In the genomic region with DNA sequence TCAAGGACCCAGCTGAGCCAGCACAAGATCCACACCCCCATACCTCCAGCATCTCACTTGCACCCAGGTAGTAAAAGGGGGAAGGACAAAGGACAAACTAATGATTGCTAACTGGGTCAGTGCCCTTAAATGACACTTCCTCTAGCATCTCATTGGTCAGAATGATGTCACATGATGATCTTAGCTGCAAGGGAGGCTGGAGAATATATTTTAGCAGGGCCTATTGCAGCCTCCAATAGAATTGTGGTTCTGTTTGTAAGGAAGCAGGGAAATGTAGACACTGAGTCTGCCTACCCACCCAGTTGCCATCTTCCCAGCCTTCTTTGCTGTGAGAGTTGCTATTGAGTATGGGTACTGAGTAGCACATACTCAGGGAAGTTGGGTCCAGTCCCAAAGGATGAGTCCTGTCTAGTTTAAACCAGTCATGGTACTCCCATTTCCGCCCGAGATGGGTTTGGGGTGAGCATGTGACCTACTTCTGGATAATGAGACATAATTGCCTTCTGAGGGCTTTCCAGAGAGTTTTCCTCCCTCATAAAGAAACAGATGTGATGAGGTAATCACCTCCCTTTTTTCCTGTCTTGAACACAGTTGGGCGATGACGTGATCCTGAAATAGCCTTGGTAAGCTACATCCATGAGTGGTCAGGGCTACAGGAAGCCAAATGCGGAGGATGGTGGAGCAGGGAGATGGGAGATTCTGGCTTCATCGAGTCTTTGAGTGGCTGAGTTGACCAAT, we compare ENCODE assay signal across 1 cellular context.
A peak's percentile ranks its signal among the peaks of the same experiment; 100 is the strongest.
TF ChIP-seq lines count a peak whose summit lies in the region.

No MANE protein-coding gene starts in this region.

TF ChIP-seq in HEK293, 187 proteins besides CTCF, POLR2A, EP300 and RAD21 (continued from another document and continues in another):
- TF ChIP-seq GLIS1 (tag by site-specific recombination; IDR thresholded peaks at IDR 0.05): no peak
- no peak for TF ChIP-seq KLF9 (tag by site-specific recombination; IDR thresholded peaks at IDR 0.05; ENCODE audit: low read depth)
- peak; percentile 37; the same call in 1 of the 2 replicates for TF ChIP-seq PRDM1 (tag by site-specific recombination; IDR thresholded peaks at IDR 0.05)
- TF ChIP-seq ZNF558 (tag by site-specific recombination; IDR thresholded peaks at IDR 0.05): no peak
- no peak for TF ChIP-seq GLIS2 (tag by site-specific recombination; IDR thresholded peaks at IDR 0.05)
- TF ChIP-seq BCL11B (tag by site-specific recombination; IDR thresholded peaks at IDR 0.05; ENCODE audit: low read depth): no peak
- no peak for TF ChIP-seq GLI2 (tag by site-specific recombination; IDR thresholded peaks at IDR 0.05; ENCODE audit: borderline replicate concordance, low read depth)
- TF ChIP-seq ZNF560 (tag by site-specific recombination; IDR thresholded peaks at IDR 0.05; ENCODE audit: borderline replicate concordance): no peak
- TF ChIP-seq ZSCAN23 (tag by site-specific recombination; IDR thresholded peaks at IDR 0.05): no peak
- no peak for TF ChIP-seq ZNF266 (tag by site-specific recombination; IDR thresholded peaks at IDR 0.05; ENCODE audit: low read depth)
- TF ChIP-seq, protein P1, sequence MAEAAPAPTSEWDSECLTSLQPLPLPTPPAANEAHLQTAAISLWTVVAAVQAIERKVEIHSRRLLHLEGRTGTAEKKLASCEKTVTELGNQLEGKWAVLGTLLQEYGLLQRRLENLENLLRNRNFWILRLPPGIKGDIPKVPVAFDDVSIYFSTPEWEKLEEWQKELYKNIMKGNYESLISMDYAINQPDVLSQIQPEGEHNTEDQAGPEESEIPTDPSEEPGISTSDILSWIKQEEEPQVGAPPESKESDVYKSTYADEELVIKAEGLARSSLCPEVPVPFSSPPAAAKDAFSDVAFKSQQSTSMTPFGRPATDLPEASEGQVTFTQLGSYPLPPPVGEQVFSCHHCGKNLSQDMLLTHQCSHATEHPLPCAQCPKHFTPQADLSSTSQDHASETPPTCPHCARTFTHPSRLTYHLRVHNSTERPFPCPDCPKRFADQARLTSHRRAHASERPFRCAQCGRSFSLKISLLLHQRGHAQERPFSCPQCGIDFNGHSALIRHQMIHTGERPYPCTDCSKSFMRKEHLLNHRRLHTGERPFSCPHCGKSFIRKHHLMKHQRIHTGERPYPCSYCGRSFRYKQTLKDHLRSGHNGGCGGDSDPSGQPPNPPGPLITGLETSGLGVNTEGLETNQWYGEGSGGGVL (tag by site-specific recombination; IDR thresholded peaks at IDR 0.05): peak; percentile 80
- TF ChIP-seq YY2 (tag by site-specific recombination; IDR thresholded peaks at IDR 0.05): no peak
- no peak for TF ChIP-seq ZNF112 (tag by site-specific recombination; IDR thresholded peaks at IDR 0.05)
- TF ChIP-seq KLF7 (tag by site-specific recombination; IDR thresholded peaks at IDR 0.05; ENCODE audit: borderline replicate concordance): no peak
- TF ChIP-seq HOXA7 (CRISPR knock-in tag; IDR thresholded peaks at IDR 0.05; ENCODE audit: borderline replicate concordance): no peak
- no peak for TF ChIP-seq ZNF623 (tag by site-specific recombination; IDR thresholded peaks at IDR 0.05)
- no peak for TF ChIP-seq SALL2 (tag by site-specific recombination; IDR thresholded peaks at IDR 0.05; ENCODE audit: borderline replicate concordance)
- no peak for TF ChIP-seq ZNF843 (tag by site-specific recombination; IDR thresholded peaks at IDR 0.05)
- TF ChIP-seq, protein P2, sequence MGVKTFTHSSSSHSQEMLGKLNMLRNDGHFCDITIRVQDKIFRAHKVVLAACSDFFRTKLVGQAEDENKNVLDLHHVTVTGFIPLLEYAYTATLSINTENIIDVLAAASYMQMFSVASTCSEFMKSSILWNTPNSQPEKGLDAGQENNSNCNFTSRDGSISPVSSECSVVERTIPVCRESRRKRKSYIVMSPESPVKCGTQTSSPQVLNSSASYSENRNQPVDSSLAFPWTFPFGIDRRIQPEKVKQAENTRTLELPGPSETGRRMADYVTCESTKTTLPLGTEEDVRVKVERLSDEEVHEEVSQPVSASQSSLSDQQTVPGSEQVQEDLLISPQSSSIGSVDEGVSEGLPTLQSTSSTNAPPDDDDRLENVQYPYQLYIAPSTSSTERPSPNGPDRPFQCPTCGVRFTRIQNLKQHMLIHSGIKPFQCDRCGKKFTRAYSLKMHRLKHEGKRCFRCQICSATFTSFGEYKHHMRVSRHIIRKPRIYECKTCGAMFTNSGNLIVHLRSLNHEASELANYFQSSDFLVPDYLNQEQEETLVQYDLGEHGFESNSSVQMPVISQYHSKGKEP (tag by site-specific recombination; IDR thresholded peaks at IDR 0.05): no peak
- TF ChIP-seq, protein P3, sequence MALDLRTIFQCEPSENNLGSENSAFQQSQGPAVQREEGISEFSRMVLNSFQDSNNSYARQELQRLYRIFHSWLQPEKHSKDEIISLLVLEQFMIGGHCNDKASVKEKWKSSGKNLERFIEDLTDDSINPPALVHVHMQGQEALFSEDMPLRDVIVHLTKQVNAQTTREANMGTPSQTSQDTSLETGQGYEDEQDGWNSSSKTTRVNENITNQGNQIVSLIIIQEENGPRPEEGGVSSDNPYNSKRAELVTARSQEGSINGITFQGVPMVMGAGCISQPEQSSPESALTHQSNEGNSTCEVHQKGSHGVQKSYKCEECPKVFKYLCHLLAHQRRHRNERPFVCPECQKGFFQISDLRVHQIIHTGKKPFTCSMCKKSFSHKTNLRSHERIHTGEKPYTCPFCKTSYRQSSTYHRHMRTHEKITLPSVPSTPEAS (tag by site-specific recombination; IDR thresholded peaks at IDR 0.05): no peak
- peak; percentile 68; the same call in 1 of the 2 replicates for TF ChIP-seq SP7 (tag by site-specific recombination; IDR thresholded peaks at IDR 0.05)
- no peak for TF ChIP-seq ZNF658 (tag by site-specific recombination; IDR thresholded peaks at IDR 0.05)
- TF ChIP-seq YY1 (tag by site-specific recombination; IDR thresholded peaks at IDR 0.05): no peak
- TF ChIP-seq ZBTB48 (tag by site-specific recombination; IDR thresholded peaks at IDR 0.05): no peak
- TF ChIP-seq ZNF155 (tag by site-specific recombination; IDR thresholded peaks at IDR 0.05): 0 out of 2 replicates have a peak, but pooled peaks have one; percentile 37
- TF ChIP-seq, protein P4, sequence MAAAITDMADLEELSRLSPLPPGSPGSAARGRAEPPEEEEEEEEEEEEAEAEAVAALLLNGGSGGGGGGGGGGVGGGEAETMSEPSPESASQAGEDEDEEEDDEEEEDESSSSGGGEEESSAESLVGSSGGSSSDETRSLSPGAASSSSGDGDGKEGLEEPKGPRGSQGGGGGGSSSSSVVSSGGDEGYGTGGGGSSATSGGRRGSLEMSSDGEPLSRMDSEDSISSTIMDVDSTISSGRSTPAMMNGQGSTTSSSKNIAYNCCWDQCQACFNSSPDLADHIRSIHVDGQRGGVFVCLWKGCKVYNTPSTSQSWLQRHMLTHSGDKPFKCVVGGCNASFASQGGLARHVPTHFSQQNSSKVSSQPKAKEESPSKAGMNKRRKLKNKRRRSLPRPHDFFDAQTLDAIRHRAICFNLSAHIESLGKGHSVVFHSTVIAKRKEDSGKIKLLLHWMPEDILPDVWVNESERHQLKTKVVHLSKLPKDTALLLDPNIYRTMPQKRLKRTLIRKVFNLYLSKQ (tag by site-specific recombination; IDR thresholded peaks at IDR 0.05; ENCODE audit: borderline replicate concordance): no peak
- 0 out of 2 replicates have a peak, but pooled peaks have one; percentile 34 for TF ChIP-seq KLF16 (tag by site-specific recombination; IDR thresholded peaks at IDR 0.05)
- peak; percentile 77 for TF ChIP-seq OSR2 (tag by site-specific recombination; IDR thresholded peaks at IDR 0.05)
- no peak for TF ChIP-seq ZNF416 (tag by site-specific recombination; IDR thresholded peaks at IDR 0.05)
- no peak for TF ChIP-seq ZNF19 (tag by site-specific recombination; IDR thresholded peaks at IDR 0.05; ENCODE audit: low read depth)
- no peak for TF ChIP-seq EGR2 (tag by site-specific recombination; IDR thresholded peaks at IDR 0.05; ENCODE audit: low read depth)
- TF ChIP-seq ZNF302 (tag by site-specific recombination; IDR thresholded peaks at IDR 0.05; ENCODE audit: low read depth): no peak
- no peak for TF ChIP-seq ZNF529 (tag by site-specific recombination; IDR thresholded peaks at IDR 0.05; ENCODE audit: insufficient replicate concordance)
- TF ChIP-seq ZNF677 (tag by site-specific recombination; IDR thresholded peaks at IDR 0.05): no peak
- TF ChIP-seq ZNF585B (tag by site-specific recombination; IDR thresholded peaks at IDR 0.05): no peak
- TF ChIP-seq ZNF214 (tag by site-specific recombination; IDR thresholded peaks at IDR 0.05; ENCODE audit: borderline replicate concordance): no peak
- TF ChIP-seq MYNN (tag by site-specific recombination; IDR thresholded peaks at IDR 0.05; ENCODE audit: borderline replicate concordance): no peak
- no peak for TF ChIP-seq ZNF311 (tag by site-specific recombination; IDR thresholded peaks at IDR 0.05; ENCODE audit: borderline replicate concordance)
- TF ChIP-seq ZNF600 (tag by site-specific recombination; IDR thresholded peaks at IDR 0.05): no peak
- TF ChIP-seq TRIM28 (IDR thresholded peaks at IDR 0.05; ENCODE audit: borderline replicate concordance, low read length): no peak; the same call in 1 of the 2 replicates
- TF ChIP-seq ZBTB17 (tag by site-specific recombination; IDR thresholded peaks at IDR 0.05): peak; percentile 83
- peak; percentile 86 for TF ChIP-seq ZNF660 (tag by site-specific recombination; IDR thresholded peaks at IDR 0.05)
- TF ChIP-seq ZNF610 (tag by site-specific recombination; IDR thresholded peaks at IDR 0.05; ENCODE audit: borderline replicate concordance): no peak
- no peak for TF ChIP-seq ZSCAN30 (tag by site-specific recombination; IDR thresholded peaks at IDR 0.05)
- TF ChIP-seq ZNF561 (tag by site-specific recombination; IDR thresholded peaks at IDR 0.05; ENCODE audit: borderline replicate concordance): no peak
- no peak for TF ChIP-seq ZNF324 (tag by site-specific recombination; IDR thresholded peaks at IDR 0.05)
- no peak for TF ChIP-seq ZNF146 (tag by site-specific recombination; IDR thresholded peaks at IDR 0.05)
- no peak for TF ChIP-seq ZFP3 (tag by site-specific recombination; IDR thresholded peaks at IDR 0.05; ENCODE audit: low read depth)
- TF ChIP-seq, protein P5, sequence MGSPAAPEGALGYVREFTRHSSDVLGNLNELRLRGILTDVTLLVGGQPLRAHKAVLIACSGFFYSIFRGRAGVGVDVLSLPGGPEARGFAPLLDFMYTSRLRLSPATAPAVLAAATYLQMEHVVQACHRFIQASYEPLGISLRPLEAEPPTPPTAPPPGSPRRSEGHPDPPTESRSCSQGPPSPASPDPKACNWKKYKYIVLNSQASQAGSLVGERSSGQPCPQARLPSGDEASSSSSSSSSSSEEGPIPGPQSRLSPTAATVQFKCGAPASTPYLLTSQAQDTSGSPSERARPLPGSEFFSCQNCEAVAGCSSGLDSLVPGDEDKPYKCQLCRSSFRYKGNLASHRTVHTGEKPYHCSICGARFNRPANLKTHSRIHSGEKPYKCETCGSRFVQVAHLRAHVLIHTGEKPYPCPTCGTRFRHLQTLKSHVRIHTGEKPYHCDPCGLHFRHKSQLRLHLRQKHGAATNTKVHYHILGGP (tag by site-specific recombination; IDR thresholded peaks at IDR 0.05): no peak
- TF ChIP-seq ZNF132 (tag by site-specific recombination; IDR thresholded peaks at IDR 0.05; ENCODE audit: borderline replicate concordance): no peak
- TF ChIP-seq, protein P6, sequence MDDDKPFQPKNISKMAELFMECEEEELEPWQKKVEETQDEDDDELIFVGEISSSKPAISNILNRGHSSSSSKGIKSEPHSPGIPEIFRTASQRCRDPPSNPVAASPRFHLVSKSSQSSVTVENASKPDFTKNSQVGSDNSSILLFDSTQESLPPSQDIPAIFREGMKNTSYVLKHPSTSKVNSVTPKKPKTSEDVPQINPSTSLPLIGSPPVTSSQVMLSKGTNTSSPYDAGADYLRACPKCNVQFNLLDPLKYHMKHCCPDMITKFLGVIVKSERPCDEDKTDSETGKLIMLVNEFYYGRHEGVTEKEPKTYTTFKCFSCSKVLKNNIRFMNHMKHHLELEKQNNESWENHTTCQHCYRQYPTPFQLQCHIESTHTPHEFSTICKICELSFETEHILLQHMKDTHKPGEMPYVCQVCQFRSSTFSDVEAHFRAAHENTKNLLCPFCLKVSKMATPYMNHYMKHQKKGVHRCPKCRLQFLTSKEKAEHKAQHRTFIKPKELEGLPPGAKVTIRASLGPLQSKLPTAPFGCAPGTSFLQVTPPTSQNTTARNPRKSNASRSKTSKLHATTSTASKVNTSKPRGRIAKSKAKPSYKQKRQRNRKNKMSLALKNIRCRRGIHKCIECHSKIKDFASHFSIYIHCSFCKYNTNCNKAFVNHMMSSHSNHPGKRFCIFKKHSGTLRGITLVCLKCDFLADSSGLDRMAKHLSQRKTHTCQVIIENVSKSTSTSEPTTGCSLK (tag by site-specific recombination; IDR thresholded peaks at IDR 0.05): no peak
- TF ChIP-seq, protein P7, sequence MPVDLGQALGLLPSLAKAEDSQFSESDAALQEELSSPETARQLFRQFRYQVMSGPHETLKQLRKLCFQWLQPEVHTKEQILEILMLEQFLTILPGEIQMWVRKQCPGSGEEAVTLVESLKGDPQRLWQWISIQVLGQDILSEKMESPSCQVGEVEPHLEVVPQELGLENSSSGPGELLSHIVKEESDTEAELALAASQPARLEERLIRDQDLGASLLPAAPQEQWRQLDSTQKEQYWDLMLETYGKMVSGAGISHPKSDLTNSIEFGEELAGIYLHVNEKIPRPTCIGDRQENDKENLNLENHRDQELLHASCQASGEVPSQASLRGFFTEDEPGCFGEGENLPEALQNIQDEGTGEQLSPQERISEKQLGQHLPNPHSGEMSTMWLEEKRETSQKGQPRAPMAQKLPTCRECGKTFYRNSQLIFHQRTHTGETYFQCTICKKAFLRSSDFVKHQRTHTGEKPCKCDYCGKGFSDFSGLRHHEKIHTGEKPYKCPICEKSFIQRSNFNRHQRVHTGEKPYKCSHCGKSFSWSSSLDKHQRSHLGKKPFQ (tag by site-specific recombination; IDR thresholded peaks at IDR 0.05): no peak
- TF ChIP-seq ZNF169 (tag by site-specific recombination; IDR thresholded peaks at IDR 0.05): no peak
- no peak for TF ChIP-seq ZNF23 (tag by site-specific recombination; IDR thresholded peaks at IDR 0.05; ENCODE audit: borderline replicate concordance)
